In the genomic region with DNA sequence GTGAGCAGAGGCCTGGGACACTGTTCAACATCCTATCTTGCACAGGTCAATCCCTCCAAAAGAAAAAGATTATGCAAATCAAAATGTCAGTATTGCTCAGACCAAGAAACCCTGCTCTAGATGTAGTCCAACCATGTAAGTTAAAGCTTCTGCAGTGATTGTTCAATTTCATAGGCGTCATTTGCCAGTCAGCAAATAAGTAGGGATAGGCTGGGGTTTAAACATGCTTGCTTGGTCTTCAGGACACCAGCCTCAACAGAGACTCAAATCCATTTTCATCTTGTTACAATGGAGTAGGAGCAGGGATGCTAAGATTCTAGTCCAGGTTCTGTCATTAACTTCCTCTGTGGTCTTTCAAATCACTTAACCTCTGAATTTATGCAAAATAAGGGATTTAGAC, we compare ENCODE assay signal across 22 cellular contexts.
DNase-seq lines count a peak whose midpoint lies in the region; ATAC-seq and TF ChIP-seq lines count a peak whose summit lies in the region.
"Had no signal": no experiment of that assay in that cellular context is flagged by ENCODE, and none has a peak within 500 bp of the region (broad histone marks: within the 10 kb centered on the region; RNA-seq: fewer than 3 reads in every experiment).

No MANE protein-coding gene starts in this region.

- DNase-seq in left ventricle myocardium inferior (no peak), cardiac septum (ENCODE audit: low spot score) (no peak), Karpas-422 (no peak), hepatocyte (ENCODE audit: low spot score) (no peak), NCI-H524 (lab: John Stamatoyannopoulos, UW) (no peak), foreskin fibroblast (no peak)
- DNase-seq: C1 segment of cervical spinal cord; CD4-positive, alpha-beta memory T cell; COR-L47; DMS53; KG1; NCI-H1048; NCI-H1417; NCI-H1694; NCI-H2081; NCI-H2227 treated with DMSO at 0.1 percent for 48 hours; NCI-H69; SIG-M5 had no signal

- no peaks in the 10 kb centered on the region for H3K27me3 ChIP-seq in left ventricle myocardium inferior (ENCODE audit: low read depth)
- H3K27me3 ChIP-seq in Karpas-422 (ENCODE audit: low read length): no peaks in the 10 kb centered on the region
- H3K27me3 ChIP-seq in hepatocyte: no peaks in the 10 kb centered on the region

- H3K9me3 ChIP-seq in left ventricle myocardium inferior (replicated peaks): no peaks in the 10 kb centered on the region
- H3K9me3 ChIP-seq in Karpas-422 (ENCODE audit: low read length): no peaks in the 10 kb centered on the region
- H3K9me3 ChIP-seq in hepatocyte (ENCODE audit: low read depth): no peaks in the 10 kb centered on the region

- ATAC-seq in GM19455 (IDR thresholded peaks at IDR 0.05; ENCODE audit: unreplicated experiment): no peak
- ATAC-seq: HCT116, SK-N-SH treated with all-trans-retinoic acid at 6 μM for 48 hours had no signal

- H3K79me2 ChIP-seq in Karpas-422 (ENCODE audit: low read length): no peaks in the 10 kb centered on the region
- H3K79me2 ChIP-seq in hepatocyte: no peaks in the 10 kb centered on the region

- H3K27ac ChIP-seq in left ventricle myocardium inferior (replicated peaks) (peak overlapping the region; percentile 83), Karpas-422 (ENCODE audit: low read length) (no peak overlapping the region), hepatocyte (peak overlapping the region; percentile 36)
- H3K27ac ChIP-seq: RWPE1 had no signal

- H3K9ac ChIP-seq in Karpas-422 (ENCODE audit: low read length): no peak overlapping the region

- H3K4me3 ChIP-seq in left ventricle myocardium inferior (no peak overlapping the region), Karpas-422 (ENCODE audit: low read length) (peak overlapping the region; percentile 32), hepatocyte (no peak overlapping the region), foreskin fibroblast (ENCODE audit: low read depth in 1 of 2, low read length in 2 of 2) (no peak overlapping the region)

- H3K4me2 ChIP-seq in Karpas-422 (ENCODE audit: low read depth, low read length, poor library complexity, severe bottlenecking) (peak overlapping the region; percentile 65), hepatocyte (no peak overlapping the region)

- intact Hi-C loops in left ventricle myocardium inferior (cut with micrococcal nuclease) (no loop called here), cardiac septum (cut with DNase I) (no loop called here)

- H3K4me1 ChIP-seq in left ventricle myocardium inferior (peaks cover 83% of the 10 kb centered on the region), Karpas-422 (ENCODE audit: low read length) (peaks cover 40% of the 10 kb centered on the region), hepatocyte (ENCODE audit: insufficient read depth) (peaks cover 2% of the 10 kb centered on the region)

- TF ChIP-seq CTCF in left ventricle myocardium inferior (IDR thresholded peaks at IDR 0.05; ENCODE audit: borderline replicate concordance) (no peak), hepatocyte (IDR thresholded peaks at IDR 0.05; ENCODE audit: poor library complexity) (no peak), foreskin fibroblast (IDR thresholded peaks at IDR 0.05; ENCODE audit: low read depth, low read length) (no peak)

- H4K20me1 ChIP-seq in Karpas-422 (ENCODE audit: insufficient read depth, low read depth, low read length) (no peaks in the 10 kb centered on the region), hepatocyte (ENCODE audit: insufficient read depth, poor library complexity, severe bottlenecking) (no peaks in the 10 kb centered on the region)

- peaks cover 49% of the 10 kb centered on the region for H3K36me3 ChIP-seq in left ventricle myocardium inferior
- no peaks in the 10 kb centered on the region for H3K36me3 ChIP-seq in Karpas-422 (ENCODE audit: insufficient read depth, low read length)
- H3K36me3 ChIP-seq in hepatocyte (replicated peaks; ENCODE audit: insufficient read depth, low read depth): no peaks in the 10 kb centered on the region

- no peak overlapping the region for H2AFZ ChIP-seq in Karpas-422 (ENCODE audit: low read length)
- no peak overlapping the region for H2AFZ ChIP-seq in hepatocyte

- WGBS in hepatocyte (ENCODE audit: low lambda C conversion rate, missing lambda C conversion rate): 79% methylated on average over 1 of the region's 1 CpG

- H3K9me2 ChIP-seq in Karpas-422 (replicated peaks; ENCODE audit: insufficient read depth, low read length) (no peaks in the 10 kb centered on the region), hepatocyte (replicated peaks; ENCODE audit: insufficient read depth) (no peaks in the 10 kb centered on the region)
